Comparison of ENCODE assay signal across 20 cellular contexts in the genomic region with DNA sequence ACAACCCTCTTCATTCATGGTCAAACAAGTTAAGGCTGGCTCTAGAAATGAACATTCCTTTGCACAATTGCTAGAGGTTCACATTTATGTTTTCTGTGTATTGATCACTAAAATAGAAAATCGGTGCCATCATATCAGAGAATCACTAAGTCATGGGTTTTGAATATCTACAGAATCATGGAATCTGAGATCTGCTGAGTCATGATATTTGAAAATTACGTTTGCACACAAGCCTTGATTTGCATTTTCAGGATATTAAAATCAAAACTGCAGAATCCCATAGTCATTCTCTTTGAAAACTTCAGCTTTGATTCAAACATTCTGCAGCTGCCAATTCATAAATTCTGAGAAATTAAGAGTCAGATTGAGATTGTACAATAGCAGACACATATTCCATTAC. TPM values are rescaled to one million over a fixed set of nuclear protein-coding genes. Genes with fewer than 3 reads are reported as not detected.
DNase-seq lines count a peak whose midpoint lies in the region; ATAC-seq, FAIRE-seq and TF ChIP-seq lines count a peak whose summit lies in the region.
"Had no signal": no experiment of that assay in that cellular context is flagged by ENCODE, and none has a peak within 500 bp of the region (broad histone marks: within the 10 kb centered on the region; RNA-seq: fewer than 3 reads in every experiment).

No MANE protein-coding gene starts in this region.

- H2BK20ac ChIP-seq in IMR-90 (ENCODE audit: low read depth, low read length): no peak overlapping the region
- no peak overlapping the region for H2BK20ac ChIP-seq in H1 (ENCODE audit: low read length)

- no peaks in the 10 kb centered on the region for H3K36me3 Mint-ChIP-seq in stimulated activated effector memory CD8-positive, alpha-beta T cell treated with anti-CD3 and anti-CD28 coated beads, Interleukin-12 subunit alpha, Interleukin-12 subunit beta, amount 100 ng/mL, for 72 hours
- H3K36me3 Mint-ChIP-seq: CD8-positive, alpha-beta T cell had no signal

- H3K4me1 ChIP-seq in A549: no peaks in the 10 kb centered on the region
- no peaks in the 10 kb centered on the region for H3K4me1 ChIP-seq in IMR-90 (ENCODE audit: control insufficient read depth, insufficient read depth, low read length)
- no peaks in the 10 kb centered on the region for H3K4me1 ChIP-seq in H1 (replicated peaks in 1 of 4; ENCODE audit: control insufficient read depth in 3 of 4, insufficient read depth in 4 of 4, low read length in 3 of 4)
- H3K4me1 ChIP-seq in OCI-LY7 (ENCODE audit: insufficient read depth, low read length, poor library complexity, severe bottlenecking): no peaks in the 10 kb centered on the region
- H3K4me1 ChIP-seq: Caco-2 had no signal

- TF ChIP-seq CTCF in A549 (IDR thresholded peaks at IDR 0.05) (no peak), IMR-90 (conservative IDR thresholded peaks at IDR 0.05; ENCODE audit: low read depth, low read length) (no peak), H1 (IDR thresholded peaks at IDR 0.05; ENCODE audit: control extremely low read depth in 1 of 3, insufficient read depth in 1 of 3, low read depth in 1 of 3, low read length in 3 of 3) (no peak), OCI-LY7 (conservative IDR thresholded peaks at IDR 0.05; ENCODE audit: low read length) (no peak)

- H3K4me3 ChIP-seq in A549 (no peak overlapping the region), IMR-90 (ENCODE audit: insufficient read depth, low read depth, low read length) (no peak overlapping the region), H1 (ENCODE audit: extremely low read depth in 1 of 4, insufficient read depth in 2 of 4, low read depth in 3 of 4, low read length in 4 of 4) (no peak overlapping the region), OCI-LY7 (ENCODE audit: low read depth, low read length, poor library complexity, severe bottlenecking) (no peak overlapping the region)
- H3K4me3 ChIP-seq: BLaER1 treated with 17β-estradiol and CSF1 and Interleukin-3, amounts not matched to agents 10 nM and 100 nM had no signal

- no peaks in the 10 kb centered on the region for H4K20me1 ChIP-seq in IMR-90 (ENCODE audit: insufficient read depth, low read length)
- H4K20me1 ChIP-seq in H1 (replicated peaks in 1 of 2; ENCODE audit: control insufficient read depth in 1 of 2, insufficient read depth in 2 of 2, low read length in 2 of 2): no peaks in the 10 kb centered on the region
- H4K20me1 ChIP-seq in OCI-LY7 (ENCODE audit: insufficient read depth, low read length): no peaks in the 10 kb centered on the region
- H4K20me1 ChIP-seq: BLaER1 treated with 17β-estradiol and CSF1 and Interleukin-3, amounts not matched to agents 10 nM and 100 nM had no signal

- H3K36me3 ChIP-seq in IMR-90 (ENCODE audit: control insufficient read depth, insufficient read depth, low read length): no peaks in the 10 kb centered on the region
- H3K36me3 ChIP-seq in H1 (ENCODE audit: control insufficient read depth in 2 of 4, insufficient read depth in 4 of 4, low read length in 3 of 4): no peaks in the 10 kb centered on the region
- H3K36me3 ChIP-seq in OCI-LY7 (ENCODE audit: insufficient read depth, low read length): no peaks in the 10 kb centered on the region
- H3K36me3 ChIP-seq: BLaER1 treated with 17β-estradiol and CSF1 and Interleukin-3, amounts not matched to agents 10 nM and 100 nM had no signal

- no peak overlapping the region for H2BK15ac ChIP-seq in IMR-90 (ENCODE audit: low read depth, low read length)
- no peak overlapping the region for H2BK15ac ChIP-seq in H1 (ENCODE audit: low read length)

- CTCF ChIA-PET in A549 (lab: Yijun Ruan, JAX): interaction anchor here (2.5 to 3.0 kb wide), 2 partner anchors 25 to 27 kb away, joined by 9 to 17 read pairs; no protein-coding TSS in a partner anchor
- CTCF ChIA-PET in IMR-90 (lab: Yijun Ruan, JAX): no interaction called here
- CTCF ChIA-PET in H1 (lab: Charles Lee; ENCODE audit: partially characterized antibody): interaction anchor here (0.6 to 3.8 kb wide), 5 partner anchors 14 to 176 kb away, joined by 3 to 11 read pairs (median 4); no protein-coding TSS in a partner anchor
- CTCF ChIA-PET in OCI-LY7 (lab: Charles Lee; ENCODE audit: unreplicated experiment): no interaction called here

- H4K91ac ChIP-seq in IMR-90 (ENCODE audit: insufficient read depth, low read depth, low read length) (no peak overlapping the region), H1 (replicated peaks; ENCODE audit: insufficient read length, low read length) (no peak overlapping the region)

- ATAC-seq in A549 (no peak), IMR-90 (ENCODE audit: low read depth) (no peak)
- no peak for ATAC-seq in stimulated activated effector memory CD8-positive, alpha-beta T cell treated with anti-CD3 and anti-CD28 coated beads, Interleukin-12 subunit alpha, Interleukin-12 subunit beta, amount 100 ng/mL, for 72 hours
- ATAC-seq: CD8-positive, alpha-beta T cell had no signal

- H3K4me2 ChIP-seq in A549 (no peak overlapping the region), IMR-90 (ENCODE audit: low read depth, low read length) (no peak overlapping the region), H1 (ENCODE audit: insufficient read depth in 1 of 2, low read depth in 2 of 2, low read length in 2 of 2) (no peak overlapping the region), OCI-LY7 (ENCODE audit: low read length) (no peak overlapping the region)
- H3K4me2 ChIP-seq: BLaER1 treated with 17β-estradiol and CSF1 and Interleukin-3, amounts not matched to agents 10 nM and 100 nM had no signal

- H3K9ac ChIP-seq in IMR-90 (ENCODE audit: low read depth, low read length): no peak overlapping the region
- H3K9ac ChIP-seq in H1 (replicated peaks in 1 of 4; ENCODE audit: extremely low read depth in 1 of 4, low read depth in 3 of 4, low read length in 3 of 4): no peak overlapping the region
- H3K9ac ChIP-seq: BLaER1 treated with 17β-estradiol and CSF1 and Interleukin-3, amounts not matched to agents 10 nM and 100 nM had no signal

- FAIRE-seq in A549 (lab: Jason Lieb, UNC) (peak; percentile 23), H1 (lab: Jason Lieb, UNC) (peak; percentile 13)
- FAIRE-seq: A204.1, D721Med, G401.6, GM12891 had no signal

- dilution Hi-C loops in IMR-90 (cut with HindIII; ENCODE audit: low sequenced_read_pairs, unreplicated experiment): no loop called here

- H2AK5ac ChIP-seq in IMR-90 (ENCODE audit: low read depth, low read length) (no peak overlapping the region), H1 (ENCODE audit: low read depth, low read length) (no peak overlapping the region)

- no peak overlapping the region for H2AK9ac ChIP-seq in IMR-90 (replicated peaks; ENCODE audit: low read depth, low read length, poor library complexity)

- H3K56ac ChIP-seq in IMR-90 (ENCODE audit: extremely low read depth, insufficient read depth, low read length): no peak overlapping the region
- H3K56ac ChIP-seq in H1 (replicated peaks; ENCODE audit: insufficient read length, low read depth, low read length): no peak overlapping the region

- no peak overlapping the region for H3K4ac ChIP-seq in IMR-90 (ENCODE audit: low read depth, low read length)
- H3K4ac ChIP-seq in H1 (replicated peaks; ENCODE audit: insufficient read length, low read depth, low read length): no peak overlapping the region

- H3K9me2 ChIP-seq in OCI-LY7 (ENCODE audit: insufficient read depth, low read length): no peaks in the 10 kb centered on the region

- H3K27me3 ChIP-seq in IMR-90 (ENCODE audit: control insufficient read depth, insufficient read depth, low read length) (no peaks in the 10 kb centered on the region), H1 (replicated peaks in 1 of 4; ENCODE audit: control insufficient read depth in 3 of 4, extremely low read depth in 1 of 4, insufficient read depth in 3 of 4, low read length in 3 of 4) (no peaks in the 10 kb centered on the region)
- H3K27me3 ChIP-seq: BLaER1 treated with 17β-estradiol and CSF1 and Interleukin-3, amounts not matched to agents 10 nM and 100 nM had no signal

- POLR2A ChIA-PET in A549 (lab: Yijun Ruan, JAX) (no interaction called here), IMR-90 (lab: Charles Lee; ENCODE audit: unreplicated experiment) (no interaction called here), H1 (lab: Charles Lee; ENCODE audit: partially characterized antibody) (no interaction called here), OCI-LY7 (lab: Charles Lee) (no interaction called here)

- H4K8ac ChIP-seq in IMR-90 (ENCODE audit: low read depth in 2 of 2, low read length in 2 of 2) (no peak overlapping the region), H1 (ENCODE audit: extremely low read depth, insufficient read depth, low read length) (no peak overlapping the region)

- TF ChIP-seq POLR2A in A549 (IDR thresholded peaks at IDR 0.05; ENCODE audit: low read length) (no peak), IMR-90 (IDR thresholded peaks at IDR 0.05; ENCODE audit: low read depth, low read length) (no peak), H1 (IDR thresholded peaks at IDR 0.05; ENCODE audit: control extremely low read depth in 1 of 2, low read depth in 2 of 2, low read length in 2 of 2) (no peak)

- no peak overlapping the region for H3K27ac ChIP-seq in A549
- no peak overlapping the region for H3K27ac ChIP-seq in IMR-90 (ENCODE audit: insufficient read depth, low read length)
- H3K27ac ChIP-seq in H1 (ENCODE audit: low read depth, low read length): no peak overlapping the region
- H3K27ac ChIP-seq in OCI-LY7 (ENCODE audit: low read depth, low read length, poor library complexity, severe bottlenecking): no peak overlapping the region
- H3K27ac ChIP-seq: BLaER1 treated with 17β-estradiol and CSF1 and Interleukin-3, amounts not matched to agents 10 nM and 100 nM; C4-2B had no signal

- intact Hi-C loops in IMR-90 (cut with micrococcal nuclease): no loop called here
- intact Hi-C loops in OCI-LY7 (cut with micrococcal nuclease; ENCODE audit: unreplicated experiment): no loop called here

- H2BK120ac ChIP-seq in IMR-90 (ENCODE audit: low read depth, low read length) (no peak overlapping the region), H1 (replicated peaks; ENCODE audit: low read depth, low read length) (no peak overlapping the region)

- H3K4me3 Mint-ChIP-seq in stimulated activated effector memory CD8-positive, alpha-beta T cell treated with anti-CD3 and anti-CD28 coated beads, Interleukin-12 subunit alpha, Interleukin-12 subunit beta, amount 100 ng/mL, for 72 hours: no peak overlapping the region
- H3K4me3 Mint-ChIP-seq: B cell; CD4-positive, alpha-beta T cell; CD8-positive, alpha-beta T cell had no signal

- no peak overlapping the region for H2BK12ac ChIP-seq in H1 (ENCODE audit: low read depth, low read length)

- H3K23ac ChIP-seq in IMR-90 (ENCODE audit: low read depth, low read length) (no peak overlapping the region), H1 (ENCODE audit: insufficient read length) (no peak overlapping the region)

- H3K27ac Mint-ChIP-seq in stimulated activated effector memory CD8-positive, alpha-beta T cell treated with anti-CD3 and anti-CD28 coated beads, Interleukin-12 subunit alpha, Interleukin-12 subunit beta, amount 100 ng/mL, for 72 hours: no peak overlapping the region
- H3K27ac Mint-ChIP-seq: B cell; CD4-positive, alpha-beta T cell; CD8-positive, alpha-beta T cell had no signal

- H3K18ac ChIP-seq in IMR-90 (ENCODE audit: low read depth, low read length) (no peak overlapping the region), H1 (ENCODE audit: extremely low read depth, low read length) (no peak overlapping the region)

- BruUV-seq in IMR-90 (replicated peaks; lab: Mats Ljungman, UMichigan): no TSS peak
- BruUV-seq in OCI-LY7 (replicated peaks; lab: Mats Ljungman, UMichigan): no TSS peak

- no peaks in the 10 kb centered on the region for H3K9me1 ChIP-seq in IMR-90 (ENCODE audit: insufficient read depth, low read length)

- H2BK5ac ChIP-seq in IMR-90 (ENCODE audit: low read depth, low read length, poor library complexity, severe bottlenecking) (no peak overlapping the region), H1 (ENCODE audit: low read depth, low read length) (no peak overlapping the region)

- H4K5ac ChIP-seq in IMR-90 (ENCODE audit: low read depth, low read length) (no peak overlapping the region), H1 (ENCODE audit: insufficient read length, low read depth, low read length) (no peak overlapping the region)

- TF ChIP-seq RAD21 in A549 (conservative IDR thresholded peaks at IDR 0.05 in 1 of 2, IDR thresholded peaks at IDR 0.05 in 1 of 2) (no peak), IMR-90 (IDR thresholded peaks at IDR 0.05; ENCODE audit: low read length) (no peak), H1 (IDR thresholded peaks at IDR 0.05 in 1 of 2, conservative IDR thresholded peaks at IDR 0.05 in 1 of 2; ENCODE audit: low read depth in 2 of 2, low read length in 2 of 2) (no peak)

- no peaks in the 10 kb centered on the region for H3K4me1 Mint-ChIP-seq in stimulated activated effector memory CD8-positive, alpha-beta T cell treated with anti-CD3 and anti-CD28 coated beads, Interleukin-12 subunit alpha, Interleukin-12 subunit beta, amount 100 ng/mL, for 72 hours
- H3K4me1 Mint-ChIP-seq: B cell had no signal

- H3K14ac ChIP-seq in IMR-90 (replicated peaks; ENCODE audit: low read depth, low read length): no peak overlapping the region
- no peak overlapping the region for H3K14ac ChIP-seq in H1 (ENCODE audit: insufficient read length)

- no peaks in the 10 kb centered on the region for H3K79me1 ChIP-seq in IMR-90 (ENCODE audit: low read depth in 1 of 2, low read length in 2 of 2)
- H3K79me1 ChIP-seq in H1 (ENCODE audit: low read depth, low read length): no peaks in the 10 kb centered on the region

- in situ Hi-C loops in IMR-90 (cut with MboI; ENCODE audit: low sequenced_read_pairs): no loop called here

- H3K9me3 Mint-ChIP-seq in stimulated activated effector memory CD8-positive, alpha-beta T cell treated with anti-CD3 and anti-CD28 coated beads, Interleukin-12 subunit alpha, Interleukin-12 subunit beta, amount 100 ng/mL, for 72 hours: no peaks in the 10 kb centered on the region
- H3K9me3 Mint-ChIP-seq: CD4-positive, alpha-beta T cell; CD8-positive, alpha-beta T cell had no signal

- no peak for TF ChIP-seq EP300 in A549 (IDR thresholded peaks at IDR 0.05)
- TF ChIP-seq EP300 in H1 (IDR thresholded peaks at IDR 0.05; ENCODE audit: borderline replicate concordance in 1 of 2, low read depth in 2 of 2, low read length in 2 of 2): no peak

- H3K79me2 ChIP-seq in H1 (ENCODE audit: control insufficient read depth in 1 of 2, insufficient read depth in 2 of 2, low read length in 2 of 2) (no peaks in the 10 kb centered on the region), OCI-LY7 (ENCODE audit: insufficient read depth, low read depth, low read length) (no peaks in the 10 kb centered on the region)

- H3K9me3 ChIP-seq in A549: no peaks in the 10 kb centered on the region
- H3K9me3 ChIP-seq in IMR-90 (ENCODE audit: control insufficient read depth, insufficient read depth, low read length): no peaks in the 10 kb centered on the region
- H3K9me3 ChIP-seq in H1 (ENCODE audit: insufficient read depth in 2 of 2, low read depth in 1 of 2, low read length in 1 of 2): no peaks in the 10 kb centered on the region
- no peaks in the 10 kb centered on the region for H3K9me3 ChIP-seq in OCI-LY7 (ENCODE audit: low read length)
- H3K9me3 ChIP-seq: BLaER1 treated with 17β-estradiol and CSF1 and Interleukin-3, amounts not matched to agents 10 nM and 100 nM; Caco-2 had no signal

- H3K23me2 ChIP-seq in H1 (ENCODE audit: low read depth, low read length): no peaks in the 10 kb centered on the region; the same call in 1 of the 2 replicates

- WGBS in A549 (ENCODE audit: missing lambda C conversion rate): 23% methylated on average over 2 of the region's 2 CpGs
- no CpG with 5 or more reads among the region's 2 CpGs for WGBS in IMR-90 (ENCODE audit: extremely low coverage in 2 of 2, insufficient read length in 1 of 2), 2 experiments
- 100% methylated on average over 2 of the region's 2 CpGs; no CpG with 5 or more reads in 1 of the 2 experiments for WGBS in H1 (ENCODE audit: extremely low coverage in 1 of 2, insufficient coverage in 1 of 2, insufficient read length in 1 of 2, insufficient replicate concordance in 2 of 2, low coverage in 1 of 2, low lambda C conversion rate in 2 of 2, missing lambda C conversion rate in 1 of 2), 2 experiments

- H2AFZ ChIP-seq in IMR-90 (replicated peaks; ENCODE audit: low read length, poor library complexity): no peak overlapping the region
- H2AFZ ChIP-seq in H1 (ENCODE audit: low read length): no peak overlapping the region
- H2AFZ ChIP-seq in OCI-LY7 (ENCODE audit: low read length): no peak overlapping the region

- DNase-seq in A549 (ENCODE audit: low read depth in 1 of 2, low spot score in 1 of 2): no peak
- no peak for DNase-seq in IMR-90
- no peak for DNase-seq in H1 (ENCODE audit: low read depth in 1 of 2, low spot score in 2 of 2)
- DNase-seq in OCI-LY7 (ENCODE audit: low spot score): no peak
- DNase-seq in stimulated activated effector memory CD8-positive, alpha-beta T cell treated with anti-CD3 and anti-CD28 coated beads, Interleukin-12 subunit alpha, Interleukin-12 subunit beta, amount 100 ng/mL, for 72 hours (ENCODE audit: low spot score in 2 of 2): no peak
- DNase-seq: 8988T; AML-193; Caco-2; Calu3; CD4-positive, alpha-beta T cell; CD8-positive, alpha-beta T cell; DMS79 treated with DMSO at 0.1 percent for 48 hours; GF-D8 had no signal

RNA-seq across cellular contexts. Expression of a gene that starts 26.1 kb away (rescaled TPM):
- polyA plus RNA-seq in A549 (2011; rRNA removed) (1.4 and 1.8 TPM in 2 replicates), A549 (2017; fragmentation: RNase III; extraction: RNeasy Plus Mini Kit Qiagen cat#74134 plus additional on column Dnase treatment) (1.3 to 1.5 TPM (median 1.3 TPM) in 3 replicates), IMR-90 (2012; rRNA removed) (0.07 and 0.10 TPM in 2 replicates), H1 (2011; rRNA removed) (11.0 and 12.4 TPM in 2 replicates)
- 2.4 and 3.7 TPM in 2 replicates for polyA plus RNA-seq in A549 (2012; cell fraction: cytosol; rRNA removed)
- 11.7 and 11.9 TPM in 2 replicates for polyA plus RNA-seq in A549 (2012; cell fraction: nucleus; rRNA removed)
- 5.2 and 5.7 TPM in 2 replicates for polyA minus RNA-seq in A549 (2011; rRNA and poly(A)+ RNA removed)
- total RNA-seq in IMR-90 (2012; rRNA removed) (not detected in 2 replicates), OCI-LY7 (2022) (not detected in 2 replicates)
- polyA plus RNA-seq in IMR-90 (2012; cell fraction: cytosol; rRNA removed): 0.02 TPM in 1 of 2 replicates, not detected in the other
- 0.09 and 0.11 TPM in 2 replicates for polyA plus RNA-seq in IMR-90 (2012; cell fraction: nucleus; rRNA removed; ENCODE audit: low replicate concordance)
- total RNA-seq in H1 (2021; fragmentation: NEBNext Ultra II Directional; extraction: Animal tissue kit (Norgen Biotek cat#: 25700)): 7.5 and 9.1 TPM in 2 replicates
- polyA plus RNA-seq in H1 (2011; cell fraction: cytosol; rRNA removed): 7.4 TPM
- polyA plus RNA-seq in H1 (2011; cell fraction: nucleus; rRNA removed): 20.6 TPM
- polyA plus RNA-seq in H1 (2012, experiment 1 of 2): 7.1 to 7.9 TPM (median 7.6 TPM) in 4 replicates
- polyA plus RNA-seq in H1 (2012, experiment 2 of 2): 5.3 TPM
- polyA plus RNA-seq in H1 (2013, experiment 1 of 2): 4.3 TPM
- polyA plus RNA-seq in H1 (2013, experiment 2 of 2): 5.0 TPM
- 32.8 and 36.1 TPM in 2 replicates for polyA minus RNA-seq in H1 (2011; rRNA and poly(A)+ RNA removed)
- polyA minus RNA-seq in H1 (2011; cell fraction: cytosol; rRNA and poly(A)+ RNA removed): 13.7 TPM
- polyA minus RNA-seq in H1 (2011; cell fraction: nucleus; rRNA and poly(A)+ RNA removed): 26.5 TPM
- not detected in 2 replicates for total RNA-seq in OCI-LY7 (2014; rRNA removed; shearing (Covaris generic))
- total RNA-seq: B cell; CD4-positive, alpha-beta T cell; CD8-positive, alpha-beta T cell had no signal

Comparison
In these comparisons a context has a peak if more than half of its experiments do, and no peak if none do; other contexts are left out.
1. CTCF ChIA-PET loops: an anchor here in A549 (2.5 to 3.0 kb wide) and H1 (0.6 to 3.8 kb wide); none called in IMR-90 and OCI-LY7.